ENCODE assay signal across 9 cellular contexts in genomic region chr4:140756292-140757219, GRCh38. TPM values are rescaled to one million over a fixed set of nuclear protein-coding genes. Genes with fewer than 3 reads are reported as not detected.
DNase-seq lines count a peak whose midpoint lies in the region; ATAC-seq and TF ChIP-seq lines count a peak whose summit lies in the region.
"Had no signal": no experiment of that assay in that cellular context is flagged by ENCODE, and none has a peak within 500 bp of the region (broad histone marks: within the 10 kb centered on the region; RNA-seq: fewer than 3 reads in every experiment).

TBC1D9 (minus strand) TSS chr4:140756385; CDS start chr4:140756045, 340 bp downstream.

- ATAC-seq in activated CD4-positive, CD25-positive, alpha-beta regulatory T cell treated with anti-CD3 and anti-CD28 coated beads, Interleukin-2, amount 50 U/mL, for 24 hours, result peak; percentile 6 to 36
- ATAC-seq in Panc1, result peak; percentile 89

- 0 out of 2 replicates have a peak, but pooled peaks have one; percentile 13 for TF ChIP-seq CTCF in Panc1 (IDR thresholded peaks at IDR 0.05)

- peak within 1 kb of the TSS; percentile 78 for H3K27ac ChIP-seq in Panc1 (ENCODE audit: low read length)

- DNase-seq in activated CD4-positive, CD25-positive, alpha-beta regulatory T cell treated with anti-CD3 and anti-CD28 coated beads, Interleukin-2, amount 50 U/mL, for 72 hours, result no peak
- DNase-seq in H7, result peak; percentile 81
- peak; percentile 34 to 43 for DNase-seq in Kasumi-1 (lab: John Stamatoyannopoulos, UW)
- DNase-seq in Panc1 (ENCODE audit: low read depth, low spot score), result peak; percentile 91
- peak; percentile 92 for DNase-seq in cerebellar cortex (ENCODE audit: low spot score)
- peak; percentile 94 for DNase-seq in retina
- DNase-seq: DND-41 had no signal

- H3K36me3 ChIP-seq in H7 (replicated peaks; ENCODE audit: control insufficient read depth, insufficient read depth, low read length) (no peaks in the 10 kb centered on the region), Panc1 (ENCODE audit: control insufficient read depth, insufficient read depth, low read length) (no peaks in the 10 kb centered on the region; the same call in 1 of the 2 replicates)

- H3K27me3 ChIP-seq in H7 (ENCODE audit: control insufficient read depth, insufficient read depth, low read length) (peaks cover 68% of the 10 kb centered on the region), Panc1 (ENCODE audit: control insufficient read depth, insufficient read depth, low read length) (no peaks in the 10 kb centered on the region)

- H3K4me1 ChIP-seq in Panc1 (ENCODE audit: control insufficient read depth, insufficient read depth, low read length), result peaks cover 7% of the 10 kb centered on the region

- intact Hi-C loops in Panc1 (cut with micrococcal nuclease; ENCODE audit: unreplicated experiment), result no loop called here

- no TSS peak for BruUV-seq in Panc1 (replicated peaks; lab: Mats Ljungman, UMichigan)

- peak within 1 kb of the TSS; percentile 64 for H3K4me3 ChIP-seq in H7 (ENCODE audit: insufficient read depth, low read depth, low read length)
- H3K4me3 ChIP-seq in Panc1 (ENCODE audit: low read depth in 2 of 2, low read length in 2 of 2), result peak within 1 kb of the TSS; percentile 61 to 76
- H3K4me3 ChIP-seq in iPS-18c (ENCODE audit: insufficient read depth, low read depth, low read length), result peak within 1 kb of the TSS; percentile 79

- CTCF ChIA-PET in Panc1 (lab: Charles Lee), result interaction anchor here (0.5 to 0.6 kb wide), 2 partner anchors 17 to 124 kb away, joined by 4 to 5 read pairs; no protein-coding TSS in a partner anchor

- in situ Hi-C loops in Panc1 (cut with HindIII; ENCODE audit: low pct_unique_long_range_greater_than_20kb, low sequenced_read_pairs), result no loop called here

- H3K9me3 ChIP-seq in Panc1 (ENCODE audit: control insufficient read depth, insufficient read depth, low read depth, low read length) (no peaks in the 10 kb centered on the region), iPS-18c (ENCODE audit: control insufficient read depth, insufficient read depth, low read length) (peaks cover 3% of the 10 kb centered on the region)

- POLR2A ChIA-PET in Panc1 (lab: Charles Lee), result interaction anchor here (0.6 kb wide), 1 partner anchor 61 kb away, joined by 3 read pairs; no protein-coding TSS in a partner anchor

RNA-seq across cellular contexts. Expression of gene TBC1D9, which starts in this region (rescaled TPM):
- total RNA-seq in H7 (2014; rRNA removed; shearing (Covaris generic)), result 1.6 and 4.6 TPM in 2 replicates
- total RNA-seq in Panc1 (2021; ENCODE audit: unreplicated experiment), result 21.7 TPM
- polyA plus RNA-seq in Panc1 (2012; ENCODE audit: insufficient read length), result 15.5 TPM
